In genomic region chr7:54969190-54969967, GRCh38 we compare ENCODE assay signal across 25 cellular contexts. TPM values are rescaled to one million over a fixed set of nuclear protein-coding genes. Genes with fewer than 3 reads are reported as not detected.
A peak's percentile ranks its signal among the peaks of the same experiment; 100 is the strongest.
DNase-seq lines count a peak whose midpoint lies in the region; ATAC-seq and TF ChIP-seq lines count a peak whose summit lies in the region.
"Had no signal": no experiment of that assay in that cellular context is flagged by ENCODE, and none has a peak within 500 bp of the region (broad histone marks: within the 10 kb centered on the region; RNA-seq: fewer than 3 reads in every experiment).

No MANE protein-coding gene starts in this region.

- no peak for TF ChIP-seq CTCF in mammary epithelial cell (conservative IDR thresholded peaks at IDR 0.05 in 1 of 2, IDR thresholded peaks at IDR 0.05 in 1 of 2; ENCODE audit: extremely low read depth in 1 of 2, insufficient read depth in 1 of 2, low read depth in 1 of 2, low read length in 2 of 2)

- whole genome bisulfite sequencing in mammary epithelial cell (ENCODE audit: low coverage, missing lambda C conversion rate): 82% methylated on average over 13 of the region's 13 CpGs

- peak overlapping the region; percentile 0 for H3K9ac ChIP-seq in mammary epithelial cell (ENCODE audit: insufficient read depth, low read length)

- H3K27me3 ChIP-seq in mammary epithelial cell (ENCODE audit: insufficient read depth, low read length): no peaks in the 10 kb centered on the region
- H3K27me3 ChIP-seq in naive thymus-derived CD4-positive, alpha-beta T cell (ENCODE audit: control insufficient read depth in 2 of 2, insufficient read depth in 2 of 2, low read length in 2 of 2): no peaks in the 10 kb centered on the region
- H3K27me3 ChIP-seq: right atrium auricular region, transverse colon had no signal

- CTCF ChIA-PET in mammary epithelial cell (lab: Charles Lee; ENCODE audit: low non-redundant PET): no interaction called here
- CTCF ChIA-PET in naive thymus-derived CD4-positive, alpha-beta T cell (lab: Charles Lee): no interaction called here

- intact Hi-C loops in mammary epithelial cell (cut with micrococcal nuclease): no loop called here
- intact Hi-C loops in naive thymus-derived CD4-positive, alpha-beta T cell (cut with micrococcal nuclease): no loop called here

- POLR2A ChIA-PET in naive thymus-derived CD4-positive, alpha-beta T cell (lab: Charles Lee): no interaction called here

- H3K27ac ChIP-seq in mammary epithelial cell (ENCODE audit: insufficient read depth, low read depth, low read length): peak overlapping the region; percentile 97
- no peak overlapping the region for H3K27ac ChIP-seq in naive thymus-derived CD4-positive, alpha-beta T cell (ENCODE audit: low read depth, low read length)
- H3K27ac ChIP-seq: heart left ventricle, right atrium auricular region, transverse colon had no signal

- no peaks in the 10 kb centered on the region for H4K20me1 ChIP-seq in mammary epithelial cell (ENCODE audit: insufficient read depth, low read length)

- peak overlapping the region; percentile 4 for H3K4me2 ChIP-seq in mammary epithelial cell (ENCODE audit: insufficient read depth, low read depth, low read length)

- H3K4me1 ChIP-seq in mammary epithelial cell (ENCODE audit: insufficient read depth, low read length): peaks cover 41% of the 10 kb centered on the region
- no peaks in the 10 kb centered on the region for H3K4me1 ChIP-seq in naive thymus-derived CD4-positive, alpha-beta T cell (ENCODE audit: control insufficient read depth in 2 of 2, insufficient read depth in 2 of 2, low read length in 2 of 2)
- H3K4me1 ChIP-seq: heart left ventricle, right atrium auricular region, transverse colon had no signal

- no TSS peak for BruUV-seq in mammary epithelial cell (replicated peaks; lab: Mats Ljungman, UMichigan)

- peak; percentile 41 for DNase-seq in EH (ENCODE audit: low read depth)
- DNase-seq in LHCN-M2 (ENCODE audit: low read depth): peak; percentile 42
- peak; percentile 48 for DNase-seq in mammary epithelial cell
- DNase-seq in kidney tubule cell (ENCODE audit: low spot score): peak; percentile 37
- DNase-seq in NCI-H69 (lab: John Stamatoyannopoulos, UW): no peak
- DNase-seq in NCI-H1417 (lab: John Stamatoyannopoulos, UW): no peak
- no peak for DNase-seq in naive thymus-derived CD4-positive, alpha-beta T cell
- DNase-seq: activated CD4-positive, alpha-beta T cell treated with anti-CD3 and anti-CD28 coated beads for 4 hours; activated gamma-delta T cell; activated T-cell treated with anti-CD3 and anti-CD28 coated beads, Interleukin-2, amount 50 U/mL, for 1 hour; C1 segment of cervical spinal cord; Calu3; cerebellar nuclear complex; DND-41; heart left ventricle; Karpas-422; left cardiac atrium; NCI-H1930; RPMI8226; stimulated activated CD4-positive, alpha-beta T cell treated with anti-CD3 and anti-CD28 coated beads, Interleukin-4, amount 100 ng/mL, for 1 hour; T-helper 17 cell; transverse colon had no signal

- no peak overlapping the region for H3K4me3 ChIP-seq in mammary epithelial cell (replicated peaks in 1 of 3; ENCODE audit: insufficient read depth in 1 of 3, low read depth in 2 of 3, low read length in 3 of 3)
- H3K4me3 ChIP-seq in naive thymus-derived CD4-positive, alpha-beta T cell (ENCODE audit: low read length): no peak overlapping the region
- H3K4me3 ChIP-seq: heart left ventricle, right atrium auricular region, transverse colon had no signal

- H2AFZ ChIP-seq in mammary epithelial cell (ENCODE audit: low read depth, low read length): no peak overlapping the region

- H3K27me3 Mint-ChIP-seq in naive thymus-derived CD4-positive, alpha-beta T cell: peaks cover 0 to 35% (median 20%) of the 10 kb centered on the region in 5 donors

- peaks cover 0 to 26% (median 7%) of the 10 kb centered on the region in 11 donors for H3K9me3 Mint-ChIP-seq in naive thymus-derived CD4-positive, alpha-beta T cell

- no peaks in the 10 kb centered on the region for H3K36me3 Mint-ChIP-seq in naive thymus-derived CD4-positive, alpha-beta T cell

- H3K27ac Mint-ChIP-seq in naive thymus-derived CD4-positive, alpha-beta T cell: no peak overlapping the region
- H3K27ac Mint-ChIP-seq: T-helper 17 cell had no signal

- dilution Hi-C loops in mammary epithelial cell (cut with HindIII; ENCODE audit: low sequenced_read_pairs): loop anchor here (5.0 kb wide), 2 partner anchors 48 to 142 kb away; partner anchors contain the start of gene EGFR

- in situ Hi-C loops in mammary epithelial cell (cut with MboI; ENCODE audit: low sequenced_read_pairs in 2 of 2): no loop called here

- H3K36me3 ChIP-seq in mammary epithelial cell (ENCODE audit: insufficient read depth, low read length): no peaks in the 10 kb centered on the region
- no peaks in the 10 kb centered on the region for H3K36me3 ChIP-seq in naive thymus-derived CD4-positive, alpha-beta T cell (ENCODE audit: control insufficient read depth in 2 of 3, insufficient read depth in 3 of 3, low read length in 3 of 3)
- H3K36me3 ChIP-seq: heart left ventricle, right atrium auricular region, transverse colon had no signal

- H3K9me3 ChIP-seq in mammary epithelial cell (replicated peaks; ENCODE audit: insufficient read depth, low read length): no peaks in the 10 kb centered on the region
- no peaks in the 10 kb centered on the region for H3K9me3 ChIP-seq in naive thymus-derived CD4-positive, alpha-beta T cell (ENCODE audit: control insufficient read depth in 2 of 3, low read length in 3 of 3)

- H3K4me1 Mint-ChIP-seq in naive thymus-derived CD4-positive, alpha-beta T cell: no peaks in the 10 kb centered on the region
- H3K4me1 Mint-ChIP-seq: T-helper 17 cell had no signal

- H3K79me2 ChIP-seq in mammary epithelial cell (ENCODE audit: insufficient read depth, low read length): no peaks in the 10 kb centered on the region

- H3K4me3 Mint-ChIP-seq in naive thymus-derived CD4-positive, alpha-beta T cell: no peak overlapping the region
- H3K4me3 Mint-ChIP-seq: T-helper 17 cell had no signal

- ATAC-seq in naive thymus-derived CD4-positive, alpha-beta T cell: no peak
- no peak for ATAC-seq in HG02884 (IDR thresholded peaks at IDR 0.05; ENCODE audit: unreplicated experiment)
- ATAC-seq: heart left ventricle, left cardiac atrium, T-helper 17 cell had no signal

RNA-seq across cellular contexts. Expression of gene EGFR, which starts 49.4 kb away (rescaled TPM):
- total RNA-seq in LHCN-M2 (2014; rRNA removed) (78.7 and 94.1 TPM in 2 replicates), mammary epithelial cell (100 to 1,000 TPM; 304 to 534 TPM)
- 26.0 TPM for polyA plus RNA-seq in LHCN-M2 (2012)
- 169 TPM for polyA plus RNA-seq in mammary epithelial cell
- polyA minus RNA-seq in mammary epithelial cell: 379 TPM
- total RNA-seq in naive thymus-derived CD4-positive, alpha-beta T cell: under 1 TPM in 1 of 5 experiments, not detected in 4; 0.16 TPM
- polyA plus RNA-seq in naive thymus-derived CD4-positive, alpha-beta T cell: not detected
- total RNA-seq: activated CD8-positive, alpha-beta memory T cell treated with anti-CD3 and anti-CD28 coated beads for 36 hours; T-helper 17 cell had no signal

Comparison
In these comparisons a context has a peak if more than half of its experiments do, and no peak if none do; other contexts are left out.
1. DNase-seq: peak in EH (single experiment), LHCN-M2 (single experiment), mammary epithelial cell (single experiment) and kidney tubule cell (single experiment); none in NCI-H69 (single experiment), NCI-H1417 (0 of 3) and naive thymus-derived CD4-positive, alpha-beta T cell (0 of 9).
2. RNA of gene EGFR, which starts 49.4 kb away (total RNA-seq): 304 to 534 TPM in mammary epithelial cell and 78.7 to 94.1 TPM in LHCN-M2; 0.16 TPM in naive thymus-derived CD4-positive, alpha-beta T cell; every median in the first group is over 10 times any median in the second.